Comparison of ENCODE assay signal across 26 cellular contexts in genomic region chr18:12828116-12829051, GRCh38. TPM values are rescaled to one million over a fixed set of nuclear protein-coding genes. Genes with fewer than 3 reads are reported as not detected.
A peak's percentile ranks its signal among the peaks of the same experiment; 100 is the strongest.
DNase-seq lines count a peak whose midpoint lies in the region; ATAC-seq and TF ChIP-seq lines count a peak whose summit lies in the region.
"Had no signal": no experiment of that assay in that cellular context is flagged by ENCODE, and none has a peak within 500 bp of the region (broad histone marks: within the 10 kb centered on the region; RNA-seq: fewer than 3 reads in every experiment).

No MANE protein-coding gene starts in this region.

- peaks cover 12% of the 10 kb centered on the region for H3K36me3 ChIP-seq in right atrium auricular region
- H3K36me3 ChIP-seq: BE2C had no signal

- H3K36me3 Mint-ChIP-seq in activated T-cell treated with anti-CD3 and anti-CD28 coated beads, Interleukin-2, amount 50 U/mL, for 72 hours (ENCODE audit: insufficient read depth in 2 of 2) = peaks cover 8 to 23% of the 10 kb centered on the region in 2 donors
- peaks cover 60% of the 10 kb centered on the region for H3K36me3 Mint-ChIP-seq in T-helper 1 cell treated with Interleukin-12 subunit alpha and Interleukin-12 subunit beta and Interleukin-4 antibody, amounts not matched to agents 30 μg/mL and 1 μg/mL, for 36 hours (ENCODE audit: low read depth)
- peaks cover 57% of the 10 kb centered on the region for H3K36me3 Mint-ChIP-seq in activated naive CD8-positive, alpha-beta T cell treated with anti-CD3 and anti-CD28 coated beads, Interleukin-2, amount 50 U/mL, for 24 hours (ENCODE audit: low read depth)
- H3K36me3 Mint-ChIP-seq in natural killer cell treated with Interleukin-12 subunit alpha and Interleukin-12 subunit beta and Interleukin-15 and Interleukin-18, amount 100 ng/mL, for 72 hours = peaks cover 39% of the 10 kb centered on the region

- peaks cover 32% of the 10 kb centered on the region for H3K4me1 Mint-ChIP-seq in activated T-cell treated with anti-CD3 and anti-CD28 coated beads, Interleukin-2, amount 50 U/mL, for 72 hours (ENCODE audit: low read depth)
- peaks cover 31% of the 10 kb centered on the region for H3K4me1 Mint-ChIP-seq in T-helper 1 cell treated with Interleukin-12 subunit alpha and Interleukin-12 subunit beta and Interleukin-4 antibody, amounts not matched to agents 30 μg/mL and 1 μg/mL, for 36 hours (ENCODE audit: low read depth)
- peaks cover 21% of the 10 kb centered on the region for H3K4me1 Mint-ChIP-seq in activated naive CD8-positive, alpha-beta T cell treated with anti-CD3 and anti-CD28 coated beads, Interleukin-2, amount 50 U/mL, for 24 hours
- peaks cover 36 to 39% of the 10 kb centered on the region in 2 donors for H3K4me1 Mint-ChIP-seq in natural killer cell treated with Interleukin-12 subunit alpha and Interleukin-12 subunit beta and Interleukin-15 and Interleukin-18, amount 100 ng/mL, for 72 hours (ENCODE audit: low read depth in 2 of 2)
- H3K4me1 Mint-ChIP-seq: neural progenitor cell had no signal

- H3K27ac Mint-ChIP-seq in activated T-cell treated with anti-CD3 and anti-CD28 coated beads, Interleukin-2, amount 50 U/mL, for 72 hours = peak overlapping the region; percentile 94
- H3K27ac Mint-ChIP-seq in T-helper 1 cell treated with Interleukin-12 subunit alpha and Interleukin-12 subunit beta and Interleukin-4 antibody, amounts not matched to agents 30 μg/mL and 1 μg/mL, for 36 hours = peak overlapping the region; percentile 68
- H3K27ac Mint-ChIP-seq in activated naive CD8-positive, alpha-beta T cell treated with anti-CD3 and anti-CD28 coated beads, Interleukin-2, amount 50 U/mL, for 24 hours = peak overlapping the region; percentile 65
- H3K27ac Mint-ChIP-seq in natural killer cell treated with Interleukin-12 subunit alpha and Interleukin-12 subunit beta and Interleukin-15 and Interleukin-18, amount 100 ng/mL, for 72 hours = peak overlapping the region; percentile 84 to 92
- H3K27ac Mint-ChIP-seq: neural progenitor cell had no signal

- H3K4me3 Mint-ChIP-seq in activated T-cell treated with anti-CD3 and anti-CD28 coated beads, Interleukin-2, amount 50 U/mL, for 72 hours = peak overlapping the region; percentile 13 to 68
- peak overlapping the region; percentile 33 for H3K4me3 Mint-ChIP-seq in T-helper 1 cell treated with Interleukin-12 subunit alpha and Interleukin-12 subunit beta and Interleukin-4 antibody, amounts not matched to agents 30 μg/mL and 1 μg/mL, for 36 hours
- H3K4me3 Mint-ChIP-seq in activated naive CD8-positive, alpha-beta T cell treated with anti-CD3 and anti-CD28 coated beads, Interleukin-2, amount 50 U/mL, for 24 hours = no peak overlapping the region
- H3K4me3 Mint-ChIP-seq in natural killer cell treated with Interleukin-12 subunit alpha and Interleukin-12 subunit beta and Interleukin-15 and Interleukin-18, amount 100 ng/mL, for 72 hours = peak overlapping the region; percentile 68
- H3K4me3 Mint-ChIP-seq: neural progenitor cell had no signal

- H3K4me1 ChIP-seq in right atrium auricular region = no peaks in the 10 kb centered on the region
- H3K4me1 ChIP-seq: A549, BE2C, esophagus muscularis mucosa, gastroesophageal sphincter, neural progenitor cell, sigmoid colon, upper lobe of right lung had no signal

- peaks cover 0 to 10% of the 10 kb centered on the region in 2 donors for H3K9me3 ChIP-seq in right atrium auricular region
- H3K9me3 ChIP-seq: BE2C had no signal

- H3K9me3 Mint-ChIP-seq in activated T-cell treated with anti-CD3 and anti-CD28 coated beads, Interleukin-2, amount 50 U/mL, for 72 hours = peaks cover 3 to 5% of the 10 kb centered on the region in 2 donors
- H3K9me3 Mint-ChIP-seq in T-helper 1 cell treated with Interleukin-12 subunit alpha and Interleukin-12 subunit beta and Interleukin-4 antibody, amounts not matched to agents 30 μg/mL and 1 μg/mL, for 36 hours = peaks cover 11% of the 10 kb centered on the region
- H3K9me3 Mint-ChIP-seq in activated naive CD8-positive, alpha-beta T cell treated with anti-CD3 and anti-CD28 coated beads, Interleukin-2, amount 50 U/mL, for 24 hours = no peaks in the 10 kb centered on the region
- H3K9me3 Mint-ChIP-seq in natural killer cell treated with Interleukin-12 subunit alpha and Interleukin-12 subunit beta and Interleukin-15 and Interleukin-18, amount 100 ng/mL, for 72 hours = peaks cover 5% of the 10 kb centered on the region

- H3K27ac ChIP-seq in right atrium auricular region = no peak overlapping the region
- H3K27ac ChIP-seq: A549, esophagus muscularis mucosa, gastroesophageal sphincter, neural progenitor cell, RWPE1, sigmoid colon, upper lobe of right lung had no signal

- DNase-seq in activated T-cell treated with anti-CD3 and anti-CD28 coated beads, Interleukin-2, amount 50 U/mL, for 72 hours = no peak
- DNase-seq in activated T-cell treated with anti-CD3 and anti-CD28 coated beads for 4 hours = no peak
- DNase-seq in activated naive CD8-positive, alpha-beta T cell treated with anti-CD3 and anti-CD28 coated beads, Interleukin-2, amount 50 U/mL, for 24 hours = no peak
- DNase-seq in natural killer cell treated with Interleukin-12 subunit alpha and Interleukin-12 subunit beta and Interleukin-15 and Interleukin-18, amount 100 ng/mL, for 72 hours (ENCODE audit: low spot score) = no peak
- DNase-seq in NCI-H524 treated with DMSO at 0.1 percent for 48 hours (lab: John Stamatoyannopoulos, UW) = no peak
- DNase-seq in right atrium auricular region (ENCODE audit: low spot score) = no peak
- DNase-seq in activated gamma-delta T cell (lab: John Stamatoyannopoulos, UW) = no peak
- DNase-seq: BE2C; COR-L47; DND-41; effector memory CD4-positive, alpha-beta T cell; GOT3; hypothalamus; NCI-H1436 treated with DMSO at 0.1 percent for 48 hours; NCI-H526; sigmoid colon; stimulated activated CD4-positive, alpha-beta T cell treated with anti-CD3 and anti-CD28 coated beads, Interleukin-15, amount 100 ng/mL, for 24 hours; substantia nigra; upper lobe of right lung had no signal

- no peaks in the 10 kb centered on the region for H3K27me3 ChIP-seq in right atrium auricular region
- H3K27me3 ChIP-seq: BE2C, esophagus muscularis mucosa, gastroesophageal sphincter, neural progenitor cell, sigmoid colon, upper lobe of right lung had no signal

- no peak for TF ChIP-seq CTCF in right atrium auricular region (IDR thresholded peaks at IDR 0.05)

- no peaks in the 10 kb centered on the region for H3K27me3 Mint-ChIP-seq in activated T-cell treated with anti-CD3 and anti-CD28 coated beads, Interleukin-2, amount 50 U/mL, for 72 hours (ENCODE audit: low read depth)
- no peaks in the 10 kb centered on the region for H3K27me3 Mint-ChIP-seq in T-helper 1 cell treated with Interleukin-12 subunit alpha and Interleukin-12 subunit beta and Interleukin-4 antibody, amounts not matched to agents 30 μg/mL and 1 μg/mL, for 36 hours (ENCODE audit: low read depth)
- H3K27me3 Mint-ChIP-seq in activated naive CD8-positive, alpha-beta T cell treated with anti-CD3 and anti-CD28 coated beads, Interleukin-2, amount 50 U/mL, for 24 hours = no peaks in the 10 kb centered on the region
- no peaks in the 10 kb centered on the region for H3K27me3 Mint-ChIP-seq in natural killer cell treated with Interleukin-12 subunit alpha and Interleukin-12 subunit beta and Interleukin-15 and Interleukin-18, amount 100 ng/mL, for 72 hours

- ATAC-seq in activated T-cell treated with anti-CD3 and anti-CD28 coated beads, Interleukin-2, amount 50 U/mL, for 72 hours (replicated peaks in 1 of 2) = peak; percentile 43 to 51
- no peak for ATAC-seq in activated naive CD8-positive, alpha-beta T cell treated with anti-CD3 and anti-CD28 coated beads, Interleukin-2, amount 50 U/mL, for 24 hours
- ATAC-seq in natural killer cell treated with Interleukin-12 subunit alpha and Interleukin-12 subunit beta and Interleukin-15 and Interleukin-18, amount 100 ng/mL, for 72 hours = peak; percentile 57 to 81
- ATAC-seq: A549, gastroesophageal sphincter, SK-N-SH treated with all-trans-retinoic acid at 6 μM for 48 hours, upper lobe of right lung had no signal

- H3K4me3 ChIP-seq in right atrium auricular region = no peak overlapping the region
- H3K4me3 ChIP-seq: A549, esophagus muscularis mucosa, gastroesophageal sphincter, neural progenitor cell, sigmoid colon, upper lobe of right lung had no signal

RNA-seq across cellular contexts. Expression of gene PTPN2, which starts 55.7 kb away (rescaled TPM):
- 10 to 100 TPM; 84.9 to 86.2 TPM for total RNA-seq in activated T-cell treated with anti-CD3 and anti-CD28 coated beads, Interleukin-2, amount 50 U/mL, for 72 hours
- total RNA-seq in natural killer cell treated with Interleukin-12 subunit alpha and Interleukin-12 subunit beta and Interleukin-15 and Interleukin-18, amount 100 ng/mL, for 72 hours = 100 to 1,000 TPM; 151 to 156 TPM
- 10 to 100 TPM; 13.2 to 14.3 TPM for total RNA-seq in right atrium auricular region

Comparison
In these comparisons a context has a peak if more than half of its experiments do, and no peak if none do; other contexts are left out.
1. RNA of gene PTPN2, which starts 55.7 kb away (total RNA-seq): 151 to 156 TPM in natural killer cell treated with Interleukin-12 subunit alpha and Interleukin-12 subunit beta and Interleukin-15 and Interleukin-18, amount 100 ng/mL, for 72 hours and 84.9 to 86.2 TPM in activated T-cell treated with anti-CD3 and anti-CD28 coated beads, Interleukin-2, amount 50 U/mL, for 72 hours; 13.2 to 14.3 TPM in right atrium auricular region; every median in the first group is over 4 times any median in the second.
2. Peak in every context shown above with its lines, with median percentiles within 50 percentile points of each other: H3K27ac Mint-ChIP-seq.